Comparison of ENCODE assay signal across 1 cellular context in genomic region chr2:62787381-62787780, GRCh38.
TF ChIP-seq lines count a peak whose summit lies in the region.

No MANE protein-coding gene starts in this region.

TF ChIP-seq in IMR-90, 13 proteins besides CTCF, POLR2A, EP300 and RAD21:
- TF ChIP-seq SMC3 (IDR thresholded peaks at IDR 0.05; ENCODE audit: low read depth, low read length) (peak; percentile 45; the same call in 1 of the 2 replicates), CHD1 (IDR thresholded peaks at IDR 0.05; ENCODE audit: low read depth, low read length) (no peak)
